8 cellular contexts compared by ENCODE assay signal in the genomic region with DNA sequence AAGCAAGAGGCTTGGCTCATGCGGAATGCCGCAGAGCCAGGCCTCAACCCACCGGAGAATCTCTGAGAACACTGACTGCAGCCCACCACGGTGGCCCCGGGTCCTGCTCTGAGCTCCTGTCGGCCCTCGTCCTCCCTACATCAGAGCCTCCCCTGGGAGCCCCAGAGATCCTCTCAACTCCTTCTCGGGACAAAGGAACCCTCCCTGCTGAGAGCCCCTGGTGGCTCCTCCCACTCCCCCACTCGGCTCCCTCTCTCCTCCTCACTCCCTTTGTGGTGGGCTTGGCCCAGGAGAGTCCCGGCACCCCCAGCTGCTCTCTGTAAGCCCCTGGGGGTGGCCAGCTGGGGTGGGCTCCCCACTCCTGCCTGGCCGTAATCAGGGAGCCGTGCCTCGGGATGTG. TPM values are rescaled to one million over a fixed set of nuclear protein-coding genes. Genes with fewer than 3 reads are reported as not detected.
DNase-seq lines count a peak whose midpoint lies in the region; ATAC-seq and TF ChIP-seq lines count a peak whose summit lies in the region.

No MANE protein-coding gene starts in this region.

- no peak for ATAC-seq in HG03378 (IDR thresholded peaks at IDR 0.05; ENCODE audit: unreplicated experiment)

- DNase-seq in NCI-H524 (lab: John Stamatoyannopoulos, UW): peak; percentile 16 to 50
- DNase-seq in NCI-H524 treated with DMSO at 0.1 percent for 48 hours (lab: John Stamatoyannopoulos, UW): no peak
- peak; percentile 88 for DNase-seq in NCI-H1694 treated with DMSO at 0.1 percent for 48 hours (lab: John Stamatoyannopoulos, UW)
- no peak for DNase-seq in choroid plexus epithelial cell (ENCODE audit: low read depth)
- DNase-seq in myocyte (ENCODE audit: low read depth): peak; percentile 63
- no peak for DNase-seq in AML-193 (lab: John Stamatoyannopoulos, UW)
- no peak for DNase-seq in iPS-NIHi7 (ENCODE audit: extremely low spot score)

- H3K4me3 ChIP-seq in choroid plexus epithelial cell (ENCODE audit: low read depth, low read length): peak overlapping the region; percentile 64

- no peak for TF ChIP-seq CTCF in choroid plexus epithelial cell (conservative IDR thresholded peaks at IDR 0.05; ENCODE audit: low read depth, low read length)

RNA-seq across cellular contexts. Expression of gene INF2, which starts 11.1 kb away (rescaled TPM):
- total RNA-seq in myocyte: 87.3 and 113 TPM in 2 replicates
- 122 TPM for polyA plus RNA-seq in myocyte (2012)

RNA-seq across cellular contexts. Expression of gene ADSS1, which starts 45.7 kb away (rescaled TPM):
- total RNA-seq in myocyte: 11.2 and 20.2 TPM in 2 replicates
- polyA plus RNA-seq in myocyte (2012): 11.3 TPM

Comparison
In these comparisons a context has a peak if more than half of its experiments do, and no peak if none do; other contexts are left out.
1. DNase-seq: peak in NCI-H524 (2 of 2), NCI-H1694 treated with DMSO at 0.1 percent for 48 hours (single experiment) and myocyte (single experiment); none in NCI-H524 treated with DMSO at 0.1 percent for 48 hours (single experiment), choroid plexus epithelial cell (single experiment), AML-193 (0 of 2) and iPS-NIHi7 (single experiment).